ENCODE assay signal across 8 cellular contexts in genomic region chr20:31722388-31723281, GRCh38. TPM values are rescaled to one million over a fixed set of nuclear protein-coding genes. Genes with fewer than 3 reads are reported as not detected.
DNase-seq lines count a peak whose midpoint lies in the region; ATAC-seq and TF ChIP-seq lines count a peak whose summit lies in the region.

Gene BCL2L1 (minus strand): TSS chr20:31722868. CDS start chr20:31722218, 650 bp downstream.

- peak within 1 kb of the TSS; percentile 97 for H4K91ac ChIP-seq in trophoblast cell (ENCODE audit: low read depth, low read length)

- H4K12ac ChIP-seq in trophoblast cell (ENCODE audit: low read depth, low read length), result peak within 1 kb of the TSS; percentile 94

- peaks cover 23% of the 10 kb centered on the region for H3K79me2 ChIP-seq in trophoblast cell (ENCODE audit: control insufficient read depth, insufficient read depth, low read length, poor library complexity)

- in situ Hi-C loops in transverse colon (cut with MboI; ENCODE audit: low pct_ligation_motif_present in 1 of 4, low pct_unique_long_range_greater_than_20kb in 1 of 4, low sequenced_read_pairs in 3 of 4), result loop anchor here in 1 of 4 donors (10.0 kb wide), 1 partner anchor 68 kb away; no protein-coding TSS in a partner anchor

- H3K27me3 ChIP-seq in trophoblast cell (ENCODE audit: insufficient read depth, low read length), result no peaks in the 10 kb centered on the region
- H3K27me3 ChIP-seq in transverse colon, result no peaks in the 10 kb centered on the region

- H3K4me2 ChIP-seq in trophoblast cell (ENCODE audit: low read length), result peak within 1 kb of the TSS; percentile 84

- peak within 1 kb of the TSS; percentile 99 for H2BK120ac ChIP-seq in trophoblast cell (ENCODE audit: insufficient read depth, low read length, poor library complexity)

- peak within 1 kb of the TSS; percentile 99 for H2AFZ ChIP-seq in trophoblast cell (ENCODE audit: insufficient read depth, low read length, poor library complexity)

- peak within 1 kb of the TSS; percentile 98 for H2AK5ac ChIP-seq in trophoblast cell (ENCODE audit: low read length)

- H4K8ac ChIP-seq in trophoblast cell (ENCODE audit: low read depth, low read length), result peak within 1 kb of the TSS; percentile 100

- peaks cover 36% of the 10 kb centered on the region for H3K79me1 ChIP-seq in trophoblast cell (ENCODE audit: low read length)

- H3K18ac ChIP-seq in trophoblast cell (ENCODE audit: low read length), result peak within 1 kb of the TSS; percentile 98

- H3K4me3 ChIP-seq in trophoblast cell (ENCODE audit: low read depth, low read length) (peak within 1 kb of the TSS; percentile 78), transverse colon (peak within 1 kb of the TSS; percentile 73 to 82 (median 77))

- peaks cover 0 to 2% (median 0%) of the 10 kb centered on the region in 3 donors for H3K27me3 Mint-ChIP-seq in CD14-positive monocyte (ENCODE audit: low read depth in 3 of 3)
- H3K27me3 Mint-ChIP-seq in activated naive CD8-positive, alpha-beta T cell treated with anti-CD3 and anti-CD28 coated beads, Interleukin-2, amount 50 U/mL, for 24 hours, result no peaks in the 10 kb centered on the region

- peak within 1 kb of the TSS; percentile 97 for H3K4ac ChIP-seq in trophoblast cell (ENCODE audit: low read depth, low read length)

- peak within 1 kb of the TSS; percentile 82 for H2BK12ac ChIP-seq in trophoblast cell (ENCODE audit: low read length)

- intact Hi-C loops in CD14-positive monocyte (cut with micrococcal nuclease) (loop anchor here (2.0 to 5.0 kb wide), 4 partner anchors 26 to 160 kb away; no protein-coding TSS in a partner anchor), Right ventricle myocardium superior (cut with DNase I) (loop anchor here (2.0 to 5.0 kb wide), 2 partner anchors 62 to 150 kb away; no protein-coding TSS in a partner anchor), transverse colon (cut with DNase I; ENCODE audit: low total_unique reads) (no loop called here)

- no CpG with 5 or more reads among the region's 43 CpGs for WGBS in trophoblast cell (ENCODE audit: extremely low coverage, insufficient coverage, insufficient read length)
- WGBS in transverse colon (ENCODE audit: low coverage in 1 of 2), 2 donors, result 1 to 2% methylated on average over 11 to 40 of the region's 43 CpGs

- peak within 1 kb of the TSS; percentile 90 to 98 (median 94) for H3K27ac Mint-ChIP-seq in CD14-positive monocyte
- H3K27ac Mint-ChIP-seq in activated naive CD8-positive, alpha-beta T cell treated with anti-CD3 and anti-CD28 coated beads, Interleukin-2, amount 50 U/mL, for 24 hours, result peak within 1 kb of the TSS; percentile 94

- TF ChIP-seq EP300 in transverse colon (IDR thresholded peaks at IDR 0.05; ENCODE audit: low read depth), result no peak

- H3K23ac ChIP-seq in trophoblast cell (ENCODE audit: low read length), result no peak within 1 kb of the TSS

- H3K4me3 Mint-ChIP-seq in CD14-positive monocyte, result peak within 1 kb of the TSS; percentile 96
- H3K4me3 Mint-ChIP-seq in activated naive CD8-positive, alpha-beta T cell treated with anti-CD3 and anti-CD28 coated beads, Interleukin-2, amount 50 U/mL, for 24 hours, result peak within 1 kb of the TSS; percentile 99

- no peaks in the 10 kb centered on the region for H3K9me3 Mint-ChIP-seq in CD14-positive monocyte
- H3K9me3 Mint-ChIP-seq in activated naive CD8-positive, alpha-beta T cell treated with anti-CD3 and anti-CD28 coated beads, Interleukin-2, amount 50 U/mL, for 24 hours, result no peaks in the 10 kb centered on the region

- ATAC-seq in GM21576 (IDR thresholded peaks at IDR 0.05; ENCODE audit: unreplicated experiment) (peak; percentile 21), Right ventricle myocardium superior (ENCODE audit: poor library complexity) (peak; percentile 86)
- ATAC-seq in activated naive CD8-positive, alpha-beta T cell treated with anti-CD3 and anti-CD28 coated beads, Interleukin-2, amount 50 U/mL, for 24 hours, result peak; percentile 40

- peak; percentile 74 for TF ChIP-seq POLR2A in transverse colon (IDR thresholded peaks at IDR 0.05)

- H3K9me3 ChIP-seq in trophoblast cell (ENCODE audit: insufficient read depth, low read depth, low read length) (no peaks in the 10 kb centered on the region), transverse colon (no peaks in the 10 kb centered on the region)

- DNase-seq in CD14-positive monocyte (ENCODE audit: low spot score), result peak; percentile 79
- peak; percentile 57 for DNase-seq in NCI-H1048 (lab: John Stamatoyannopoulos, UW)
- DNase-seq in T follicular helper cell (ENCODE audit: low read depth), result peak; percentile 54
- DNase-seq in activated naive CD8-positive, alpha-beta T cell treated with anti-CD3 and anti-CD28 coated beads, Interleukin-2, amount 50 U/mL, for 24 hours, result peak; percentile 83
- DNase-seq in Right ventricle myocardium superior, result peak; percentile 92
- peak; percentile 77 to 86 for DNase-seq in trophoblast cell
- peak; percentile 85 for DNase-seq in transverse colon

- H3K14ac ChIP-seq in trophoblast cell (ENCODE audit: low read length), result peak within 1 kb of the TSS; percentile 97

- TF ChIP-seq CTCF in CD14-positive monocyte (IDR thresholded peaks at IDR 0.05) (peak; percentile 70), transverse colon (IDR thresholded peaks at IDR 0.05) (peak; percentile 67 to 99 (median 79))

- H3K36me3 ChIP-seq in trophoblast cell (ENCODE audit: control insufficient read depth in 1 of 2, insufficient read depth in 2 of 2, low read length in 2 of 2) (peaks cover 0 to 4% of the 10 kb centered on the region in 2 experiments), transverse colon (no peaks in the 10 kb centered on the region)

- H3K9ac ChIP-seq in trophoblast cell (ENCODE audit: low read length), result peak within 1 kb of the TSS; percentile 87

- peak within 1 kb of the TSS; percentile 98 for H2BK5ac ChIP-seq in trophoblast cell (ENCODE audit: low read depth, low read length, poor library complexity)

- peaks cover 59% of the 10 kb centered on the region for H3K4me1 Mint-ChIP-seq in CD14-positive monocyte
- peaks cover 25% of the 10 kb centered on the region for H3K4me1 Mint-ChIP-seq in activated naive CD8-positive, alpha-beta T cell treated with anti-CD3 and anti-CD28 coated beads, Interleukin-2, amount 50 U/mL, for 24 hours

- H3K36me3 Mint-ChIP-seq in CD14-positive monocyte, result peaks cover 35 to 43% of the 10 kb centered on the region in 2 donors
- H3K36me3 Mint-ChIP-seq in activated naive CD8-positive, alpha-beta T cell treated with anti-CD3 and anti-CD28 coated beads, Interleukin-2, amount 50 U/mL, for 24 hours (ENCODE audit: low read depth), result peaks cover 47% of the 10 kb centered on the region

- H3K4me1 ChIP-seq in trophoblast cell (ENCODE audit: control insufficient read depth in 1 of 2, insufficient read depth in 2 of 2, low read length in 2 of 2), result peaks cover 29 to 37% of the 10 kb centered on the region in 2 experiments
- peaks cover 20 to 50% (median 39%) of the 10 kb centered on the region in 4 donors for H3K4me1 ChIP-seq in transverse colon

- peak within 1 kb of the TSS; percentile 87 for H3K27ac ChIP-seq in trophoblast cell (ENCODE audit: low read depth, low read length)
- H3K27ac ChIP-seq in transverse colon, result peak within 1 kb of the TSS; percentile 98 to 99 (median 98)

RNA-seq across cellular contexts. Expression of gene BCL2L1, which starts in this region (rescaled TPM):
- polyA plus RNA-seq in CD14-positive monocyte, result 10 to 100 TPM; 12.4 to 14.3 TPM
- total RNA-seq in Right ventricle myocardium superior (48.7 TPM), transverse colon (100 to 1,000 TPM in 3 of 4 donors, 10 to 100 TPM in 1; 98.6 to 151 (median 107) TPM)
- polyA plus RNA-seq in trophoblast cell (2013), result 62.0 and 65.1 TPM in 2 replicates

Comparison
In these comparisons a context has a peak if more than half of its experiments do, and no peak if none do; other contexts are left out.
1. Peak in every context shown above with its lines: DNase-seq, ATAC-seq, H3K4me3 ChIP-seq and H3K27ac ChIP-seq.
2. ATAC-seq: peak in every context shown above with its lines; median percentile 86 in Right ventricle myocardium superior; 40 in activated naive CD8-positive, alpha-beta T cell treated with anti-CD3 and anti-CD28 coated beads, Interleukin-2, amount 50 U/mL, for 24 hours; 21 in GM21576.